1 cellular context compared by ENCODE assay signal in the genomic region with DNA sequence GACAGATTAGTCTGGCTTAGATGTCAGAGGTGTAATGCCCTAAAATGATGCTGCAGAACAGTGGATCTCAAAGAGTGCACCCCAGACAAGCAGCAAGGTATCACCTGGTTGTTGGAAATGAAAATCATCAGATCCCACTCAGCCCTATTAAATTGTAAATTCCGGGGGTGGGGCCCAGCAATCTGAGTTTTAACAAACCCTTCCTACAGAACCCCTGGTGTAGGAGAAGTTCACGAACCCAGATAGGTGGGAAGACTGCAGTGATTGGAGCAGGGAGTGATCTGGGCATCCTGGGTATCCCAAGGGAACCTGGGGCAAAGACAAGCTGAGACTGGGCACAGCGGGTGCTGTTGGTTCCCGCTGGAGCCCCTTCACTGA.
TF ChIP-seq lines count a peak whose summit lies in the region.

No MANE protein-coding gene starts in this region.

TF ChIP-seq in GM12878, 131 proteins besides CTCF, POLR2A, EP300 and RAD21:
- TF ChIP-seq MEF2B (IDR thresholded peaks at IDR 0.05; ENCODE audit: partially characterized antibody, poor library complexity, severe bottlenecking) (no peak), ZNF687 (IDR thresholded peaks at IDR 0.05) (no peak), TCF12 (IDR thresholded peaks at IDR 0.05; ENCODE audit: low read depth, low read length) (no peak), ZNF24 (IDR thresholded peaks at IDR 0.05) (no peak), MTA3 (IDR thresholded peaks at IDR 0.05; ENCODE audit: borderline replicate concordance, low read length) (no peak), HDAC6 (IDR thresholded peaks at IDR 0.05; ENCODE audit: unreplicated experiment) (no peak), CBFB (IDR thresholded peaks at IDR 0.05; ENCODE audit: low read depth) (no peak), RB1 (IDR thresholded peaks at IDR 0.05; ENCODE audit: borderline replicate concordance) (no peak), BMI1 (IDR thresholded peaks at IDR 0.05; ENCODE audit: borderline replicate concordance) (no peak), NR2C2 (IDR thresholded peaks at IDR 0.05; ENCODE audit: borderline replicate concordance, control insufficient read depth, insufficient read length, low read depth) (no peak), SUZ12 (IDR thresholded peaks at IDR 0.05; ENCODE audit: unreplicated experiment) (no peak), CEBPB (IDR thresholded peaks at IDR 0.05; ENCODE audit: borderline replicate concordance in 1 of 2, low read depth in 2 of 2, low read length in 2 of 2) (no peak), E2F8 (IDR thresholded peaks at IDR 0.05; ENCODE audit: low read depth, partially characterized antibody) (no peak), CUX1 (IDR thresholded peaks at IDR 0.05; ENCODE audit: insufficient replicate concordance, low read depth, low read length) (no peak), ZZZ3 (IDR thresholded peaks at IDR 0.05; ENCODE audit: control insufficient read depth, insufficient read length, low read depth) (no peak), NFIC (IDR thresholded peaks at IDR 0.05; ENCODE audit: low read depth, low read length) (no peak), KAT2A (conservative IDR thresholded peaks at IDR 0.05; ENCODE audit: control insufficient read depth, low read depth, low read length) (no peak)
TF ChIP-seq in GM12878: peak in this region for 0.
